Comparison of ENCODE assay signal across 8 cellular contexts in the genomic region with DNA sequence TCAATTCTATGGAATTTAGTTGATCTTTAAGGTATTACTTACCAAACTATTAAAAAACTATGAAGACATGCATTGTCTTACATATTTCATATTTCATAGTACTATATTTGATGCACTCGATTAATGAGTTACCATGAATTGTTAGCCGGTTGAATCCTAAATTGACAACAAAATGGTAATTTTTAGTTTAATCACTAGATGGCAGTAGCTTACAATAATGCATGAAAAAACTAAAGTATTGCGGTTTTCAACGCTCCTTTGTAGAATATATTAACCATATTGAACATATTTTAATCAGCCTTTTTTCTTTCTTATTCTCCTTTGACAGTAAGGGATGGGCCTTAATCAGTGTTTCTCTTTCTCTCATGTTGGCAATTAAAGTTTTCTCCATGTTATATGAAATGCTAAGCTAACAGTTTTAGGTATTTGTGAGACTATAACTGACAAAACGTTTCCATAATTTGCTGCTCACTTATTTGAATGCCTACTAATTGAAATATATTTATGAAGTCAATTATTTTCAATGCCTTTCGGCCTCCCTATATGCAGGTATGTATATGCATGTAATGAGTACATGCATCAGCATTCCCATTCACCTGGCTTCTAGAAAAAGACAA. TPM values are rescaled to one million over a fixed set of nuclear protein-coding genes. Genes with fewer than 3 reads are reported as not detected.
DNase-seq lines count a peak whose midpoint lies in the region; ATAC-seq and TF ChIP-seq lines count a peak whose summit lies in the region.

No MANE protein-coding gene starts in this region.

- H3K36me3 ChIP-seq in transverse colon, result no peaks in the 10 kb centered on the region

- DNase-seq in GM04504 (ENCODE audit: low read depth) (peak; percentile 15), NCI-H128 (lab: John Stamatoyannopoulos, UW; ENCODE audit: unreplicated experiment) (peak; percentile 38), iPS-NIHi7 (ENCODE audit: extremely low spot score) (peak; percentile 19), transverse colon (no peak), 8988T (no peak)

- peak; percentile 51 for ATAC-seq in GM21723 (IDR thresholded peaks at IDR 0.05; ENCODE audit: unreplicated experiment)
- ATAC-seq in GM21786 (IDR thresholded peaks at IDR 0.05; ENCODE audit: unreplicated experiment), result no peak

- intact Hi-C loops in transverse colon (cut with DNase I; ENCODE audit: low total_unique reads), result no loop called here

- TF ChIP-seq CTCF in VCaP (conservative IDR thresholded peaks at IDR 0.05) (peak; percentile 79), transverse colon (IDR thresholded peaks at IDR 0.05) (peak; percentile 48 to 67 (median 62))

- H3K27ac ChIP-seq in VCaP (peak overlapping the region; percentile 64; the same call in 1 of the 2 replicates), transverse colon (no peak overlapping the region)

- in situ Hi-C loops in transverse colon (cut with MboI; ENCODE audit: low pct_ligation_motif_present in 1 of 4, low pct_unique_long_range_greater_than_20kb in 1 of 4, low sequenced_read_pairs in 3 of 4), result loop anchor here in 3 of 4 donors (10.0 to 25.0 kb wide), 2 partner anchors 623 to 626 kb away; no protein-coding TSS in a partner anchor

- H3K4me1 ChIP-seq in transverse colon, result peaks cover 0 to 13% (median 7%) of the 10 kb centered on the region in 4 donors

- no peak for TF ChIP-seq POLR2A in transverse colon (IDR thresholded peaks at IDR 0.05)

- no peaks in the 10 kb centered on the region for H3K27me3 ChIP-seq in transverse colon

- no peaks in the 10 kb centered on the region for H3K9me3 ChIP-seq in transverse colon

- TF ChIP-seq EP300 in transverse colon (IDR thresholded peaks at IDR 0.05; ENCODE audit: low read depth), result no peak

- WGBS in transverse colon (ENCODE audit: low coverage in 1 of 2), 2 donors, result 10 to 12% methylated on average over 6 of the region's 6 CpGs

- H3K4me3 ChIP-seq in transverse colon, result no peak overlapping the region

RNA-seq across cellular contexts. Expression of a gene that starts 48.5 kb away (rescaled TPM):
- total RNA-seq in transverse colon, result 100 to 1,000 TPM in 1 of 4 donors, 10 to 100 TPM in 3; 10.5 to 135 (median 74.9) TPM

Comparison
In these comparisons a context has a peak if more than half of its experiments do, and no peak if none do; other contexts are left out.
1. DNase-seq: peak in GM04504 (single experiment), NCI-H128 (single experiment) and iPS-NIHi7 (single experiment); none in transverse colon (single experiment) and 8988T (single experiment).